ENCODE assay signal across 8 cellular contexts in the genomic region with DNA sequence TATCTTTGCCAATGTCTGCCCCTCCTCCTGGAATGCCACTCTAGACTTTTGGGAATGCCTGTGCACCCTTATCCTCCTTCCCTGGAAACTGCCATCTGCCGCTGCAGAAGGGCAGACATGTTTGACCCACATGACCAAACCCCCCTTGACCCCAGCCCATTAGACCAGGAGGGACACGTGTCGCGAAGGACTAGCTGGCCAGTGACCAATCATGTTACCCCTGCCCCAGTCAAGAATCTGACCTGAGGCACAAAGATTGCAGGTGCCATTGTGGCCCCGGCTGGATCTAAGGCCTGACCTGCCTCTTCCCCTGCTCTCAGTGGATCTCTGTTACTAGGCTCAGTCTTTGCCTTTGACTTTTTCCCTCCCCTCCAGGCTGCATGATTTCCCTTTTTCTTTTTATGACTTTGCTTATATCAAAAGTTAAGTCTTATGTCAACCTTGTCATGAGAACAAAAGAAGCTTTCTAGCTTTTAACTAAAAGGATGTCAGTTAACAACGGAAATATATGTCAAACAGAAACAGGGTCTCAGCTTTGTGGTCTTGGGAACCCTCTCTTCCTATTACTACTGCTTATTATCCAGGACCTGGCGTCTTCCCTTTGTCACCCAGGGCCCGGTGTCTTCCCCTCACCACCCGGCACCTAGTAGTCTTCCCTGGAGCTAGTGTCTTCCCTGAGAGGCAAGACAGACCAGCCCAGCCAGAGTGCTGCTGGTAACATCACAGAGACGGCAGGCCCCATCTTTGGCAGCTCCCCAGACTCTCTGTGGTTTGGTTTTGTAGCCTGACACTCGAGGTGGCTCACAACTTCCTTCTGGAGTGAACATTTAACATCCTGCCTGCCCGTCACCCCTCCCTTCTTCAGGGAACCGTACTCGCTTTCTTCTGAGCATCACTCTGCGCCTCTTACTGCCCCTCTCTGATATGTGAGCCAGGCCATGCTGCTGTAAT. TPM values are rescaled to one million over a fixed set of nuclear protein-coding genes. Genes with fewer than 3 reads are reported as not detected.
DNase-seq lines count a peak whose midpoint lies in the region; ATAC-seq lines count a peak whose summit lies in the region.

No MANE protein-coding gene starts in this region.

- ATAC-seq in HG02642 (IDR thresholded peaks at IDR 0.05; ENCODE audit: poor library complexity, unreplicated experiment): peak; percentile 63
- ATAC-seq in left colon: peak; percentile 33
- ATAC-seq in GM21717 (IDR thresholded peaks at IDR 0.05; ENCODE audit: unreplicated experiment): no peak

- DNase-seq in DMS79 treated with DMSO at 0.1 percent for 48 hours (lab: John Stamatoyannopoulos, UW) (peak; percentile 24), RPMI7951 (ENCODE audit: low read depth) (peak; percentile 95), left colon (peak; percentile 65 to 71), NCI-H2227 treated with DMSO at 0.1 percent for 48 hours (lab: John Stamatoyannopoulos, UW) (no peak)
- peak; percentile 89 for DNase-seq in activated effector memory CD4-positive, alpha-beta T cell treated with anti-CD3 and anti-CD28 coated beads, Interleukin-2, amount 50 U/mL, for 16 hours
- DNase-seq in stimulated activated CD8-positive, alpha-beta memory T cell treated with anti-CD3 and anti-CD28 coated beads, Interleukin-15, amount 100 ng/mL, for 48 hours (ENCODE audit: low read depth in 2 of 2): peak; percentile 58 to 66

- intact Hi-C loops in left colon (cut with DNase I, micrococcal nuclease): no loop called here

RNA-seq across cellular contexts. Expression of gene PPIF, which starts 24.4 kb away (rescaled TPM):
- total RNA-seq in RPMI7951 (2014; rRNA removed; shearing (Covaris generic)): 19.1 and 23.0 TPM in 2 replicates
- 100 to 1,000 TPM in 1 of 2 donors, 10 to 100 TPM in 1; 86.6 to 105 TPM for total RNA-seq in left colon
